2 cellular contexts compared by ENCODE assay signal in the genomic region with DNA sequence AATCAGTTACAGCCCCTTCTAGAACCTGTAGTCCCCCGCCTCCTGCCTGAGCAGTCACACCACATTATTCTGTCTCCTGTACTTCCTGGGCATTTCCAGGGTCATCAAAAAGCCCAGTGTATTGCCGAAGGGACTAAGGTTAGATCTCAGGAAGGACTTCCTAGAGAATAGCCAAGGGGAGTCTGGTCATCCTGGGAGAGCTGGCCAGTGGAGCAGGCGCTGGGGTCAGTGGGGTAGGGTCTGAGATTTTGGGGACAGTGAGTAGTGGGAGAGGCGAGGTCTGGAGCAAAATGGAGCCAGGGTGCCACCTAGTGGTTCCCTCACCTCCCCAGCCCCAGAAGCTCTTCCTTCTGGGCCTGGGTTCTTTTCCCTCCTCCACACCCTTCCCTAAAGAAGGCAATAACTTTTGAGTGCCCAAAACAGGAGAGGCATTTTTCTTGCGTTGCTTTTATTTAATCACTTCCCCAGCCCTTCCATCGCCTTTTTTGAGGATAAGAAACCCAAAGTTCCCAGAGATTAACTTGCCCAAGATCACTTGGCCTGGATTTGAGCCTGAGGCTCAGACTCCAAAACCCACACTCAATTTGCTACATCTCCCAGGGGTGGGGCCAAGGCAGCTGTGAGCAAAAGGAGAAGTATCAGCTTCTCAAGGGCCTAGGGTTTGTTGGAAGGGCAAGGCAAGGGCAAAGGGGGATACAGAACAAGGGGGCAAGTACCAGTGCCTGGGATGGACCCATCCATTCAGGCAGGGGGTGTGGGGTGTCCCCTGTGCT.
TF ChIP-seq lines count a peak whose summit lies in the region.

No MANE protein-coding gene starts in this region.

TF ChIP-seq in IMR-90, 13 proteins besides CTCF, POLR2A, EP300 and RAD21:
- TF ChIP-seq SMC3 (IDR thresholded peaks at IDR 0.05; ENCODE audit: low read depth, low read length) (peak; percentile 71), NFE2L2 (IDR thresholded peaks at IDR 0.05; ENCODE audit: low read depth, low read length) (no peak), MAZ (IDR thresholded peaks at IDR 0.05; ENCODE audit: borderline replicate concordance, low read depth, low read length) (no peak), ELK1 (IDR thresholded peaks at IDR 0.05; ENCODE audit: borderline replicate concordance, low read depth, low read length) (no peak), FOS (IDR thresholded peaks at IDR 0.05; ENCODE audit: low read depth, low read length) (no peak), USF2 (IDR thresholded peaks at IDR 0.05; ENCODE audit: low read depth, low read length) (no peak), CEBPB (IDR thresholded peaks at IDR 0.05; ENCODE audit: low read depth, low read length) (no peak)

TF ChIP-seq in SK-N-SH treated with all-trans-retinoic acid at 6 μM for 48 hours, 23 proteins besides CTCF, POLR2A, EP300 and RAD21:
- no peak for TF ChIP-seq ARNTL (CRISPR knock-in tag; IDR thresholded peaks at IDR 0.05; ENCODE audit: borderline replicate concordance, low read depth)
